ENCODE assay signal across 1 cellular context in the genomic region with DNA sequence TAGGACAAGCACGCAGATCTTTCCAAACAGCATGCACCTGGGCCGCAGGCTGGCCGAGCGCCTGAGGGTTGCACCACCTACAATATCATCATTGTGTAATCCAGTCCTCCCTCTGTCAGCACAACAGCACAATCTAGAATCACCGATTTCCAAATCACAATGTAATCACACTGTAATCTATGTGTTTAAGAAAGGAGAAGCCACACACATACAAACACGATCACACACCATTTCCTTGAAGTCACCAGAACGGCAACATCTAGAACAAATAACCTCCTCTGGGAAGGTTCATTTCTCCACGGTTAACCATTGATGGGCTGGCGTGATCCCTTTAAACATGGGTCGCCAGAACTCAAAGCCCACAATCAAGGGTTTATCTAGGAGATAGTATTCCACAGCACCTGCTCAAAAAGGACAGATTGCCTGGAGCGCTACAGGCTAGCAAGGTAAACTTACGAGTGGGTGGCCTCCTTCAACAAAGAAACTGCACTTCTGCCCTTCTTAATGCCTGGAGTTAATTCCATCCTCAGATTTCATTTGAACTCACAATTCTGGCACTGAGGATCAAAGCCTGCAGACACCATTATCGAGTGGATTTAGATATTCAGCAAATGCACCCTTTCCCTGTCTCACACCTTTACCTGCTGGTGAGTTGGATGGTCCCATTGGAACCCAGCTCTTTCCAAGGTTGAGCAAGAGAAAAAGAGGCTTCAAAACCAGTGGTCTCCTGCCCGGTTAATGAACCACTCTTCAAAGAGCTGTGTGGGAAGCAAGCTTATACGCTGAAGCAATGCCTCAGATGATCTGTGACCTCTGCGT.
TF ChIP-seq lines count a peak whose summit lies in the region.

No MANE protein-coding gene starts in this region.

TF ChIP-seq in HepG2, 621 proteins besides CTCF, POLR2A, EP300 and RAD21 (continued from another document and continues in another):
- TF ChIP-seq, protein P1, sequence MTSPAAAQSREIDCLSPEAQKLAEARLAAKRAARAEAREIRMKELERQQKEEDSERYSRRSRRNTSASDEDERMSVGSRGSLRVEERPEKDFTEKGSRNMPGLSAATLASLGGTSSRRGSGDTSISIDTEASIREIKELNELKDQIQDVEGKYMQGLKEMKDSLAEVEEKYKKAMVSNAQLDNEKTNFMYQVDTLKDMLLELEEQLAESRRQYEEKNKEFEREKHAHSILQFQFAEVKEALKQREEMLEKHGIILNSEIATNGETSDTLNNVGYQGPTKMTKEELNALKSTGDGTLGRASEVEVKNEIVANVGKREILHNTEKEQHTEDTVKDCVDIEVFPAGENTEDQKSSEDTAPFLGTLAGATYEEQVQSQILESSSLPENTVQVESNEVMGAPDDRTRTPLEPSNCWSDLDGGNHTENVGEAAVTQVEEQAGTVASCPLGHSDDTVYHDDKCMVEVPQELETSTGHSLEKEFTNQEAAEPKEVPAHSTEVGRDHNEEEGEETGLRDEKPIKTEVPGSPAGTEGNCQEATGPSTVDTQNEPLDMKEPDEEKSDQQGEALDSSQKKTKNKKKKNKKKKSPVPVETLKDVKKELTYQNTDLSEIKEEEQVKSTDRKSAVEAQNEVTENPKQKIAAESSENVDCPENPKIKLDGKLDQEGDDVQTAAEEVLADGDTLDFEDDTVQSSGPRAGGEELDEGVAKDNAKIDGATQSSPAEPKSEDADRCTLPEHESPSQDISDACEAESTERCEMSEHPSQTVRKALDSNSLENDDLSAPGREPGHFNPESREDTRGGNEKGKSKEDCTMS (CRISPR knock-in tag; conservative IDR thresholded peaks at IDR 0.05): no peak
- TF ChIP-seq, protein P2, sequence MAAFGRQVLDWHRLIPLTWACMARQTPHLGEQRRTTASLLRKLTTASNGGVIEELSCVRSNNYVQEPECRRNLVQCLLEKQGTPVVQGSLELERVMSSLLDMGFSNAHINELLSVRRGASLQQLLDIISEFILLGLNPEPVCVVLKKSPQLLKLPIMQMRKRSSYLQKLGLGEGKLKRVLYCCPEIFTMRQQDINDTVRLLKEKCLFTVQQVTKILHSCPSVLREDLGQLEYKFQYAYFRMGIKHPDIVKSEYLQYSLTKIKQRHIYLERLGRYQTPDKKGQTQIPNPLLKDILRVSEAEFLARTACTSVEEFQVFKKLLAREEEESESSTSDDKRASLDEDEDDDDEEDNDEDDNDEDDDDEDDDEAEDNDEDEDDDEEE (CRISPR knock-in tag; IDR thresholded peaks at IDR 0.05): no peak; the same call in 1 of the 2 replicates
- TF ChIP-seq, protein P3, sequence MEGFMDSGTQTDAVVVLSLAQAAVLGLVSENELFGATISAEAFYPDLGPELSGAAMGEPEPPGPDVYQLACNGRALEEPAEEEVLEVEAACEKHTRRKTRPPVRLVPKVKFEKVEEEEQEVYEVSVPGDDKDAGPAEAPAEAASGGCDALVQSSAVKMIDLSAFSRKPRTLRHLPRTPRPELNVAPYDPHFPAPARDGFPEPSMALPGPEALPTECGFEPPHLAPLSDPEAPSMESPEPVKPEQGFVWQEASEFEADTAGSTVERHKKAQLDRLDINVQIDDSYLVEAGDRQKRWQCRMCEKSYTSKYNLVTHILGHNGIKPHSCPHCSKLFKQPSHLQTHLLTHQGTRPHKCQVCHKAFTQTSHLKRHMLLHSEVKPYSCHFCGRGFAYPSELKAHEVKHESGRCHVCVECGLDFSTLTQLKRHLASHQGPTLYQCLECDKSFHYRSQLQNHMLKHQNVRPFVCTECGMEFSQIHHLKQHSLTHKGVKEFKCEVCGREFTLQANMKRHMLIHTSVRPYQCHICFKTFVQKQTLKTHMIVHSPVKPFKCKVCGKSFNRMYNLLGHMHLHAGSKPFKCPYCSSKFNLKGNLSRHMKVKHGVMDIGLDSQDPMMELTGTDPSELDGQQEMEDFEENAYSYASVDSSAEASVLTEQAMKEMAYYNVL (CRISPR knock-in tag; IDR thresholded peaks at IDR 0.05; ENCODE audit: borderline replicate concordance): peak; percentile 92
- TF ChIP-seq SIN3B (IDR thresholded peaks at IDR 0.05; ENCODE audit: low read length): no peak
- peak; percentile 97 for TF ChIP-seq BCL6 (CRISPR knock-in tag; IDR thresholded peaks at IDR 0.05)
- 0 out of 2 replicates have a peak, but pooled peaks have one; percentile 68 for TF ChIP-seq EEA1 (CRISPR knock-in tag; IDR thresholded peaks at IDR 0.05; ENCODE audit: borderline replicate concordance)
- no peak for TF ChIP-seq FLYWCH1 (CRISPR knock-in tag; IDR thresholded peaks at IDR 0.05)
- TF ChIP-seq FOSL2 (CRISPR knock-in tag; IDR thresholded peaks at IDR 0.05): peak; percentile 86
- TF ChIP-seq SPEN (CRISPR knock-in tag; IDR thresholded peaks at IDR 0.05; ENCODE audit: low read depth): peak; percentile 81
- TF ChIP-seq, protein P4, sequence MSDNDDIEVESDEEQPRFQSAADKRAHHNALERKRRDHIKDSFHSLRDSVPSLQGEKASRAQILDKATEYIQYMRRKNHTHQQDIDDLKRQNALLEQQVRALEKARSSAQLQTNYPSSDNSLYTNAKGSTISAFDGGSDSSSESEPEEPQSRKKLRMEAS (IDR thresholded peaks at IDR 0.05): peak; percentile 93
- TF ChIP-seq, protein P5, sequence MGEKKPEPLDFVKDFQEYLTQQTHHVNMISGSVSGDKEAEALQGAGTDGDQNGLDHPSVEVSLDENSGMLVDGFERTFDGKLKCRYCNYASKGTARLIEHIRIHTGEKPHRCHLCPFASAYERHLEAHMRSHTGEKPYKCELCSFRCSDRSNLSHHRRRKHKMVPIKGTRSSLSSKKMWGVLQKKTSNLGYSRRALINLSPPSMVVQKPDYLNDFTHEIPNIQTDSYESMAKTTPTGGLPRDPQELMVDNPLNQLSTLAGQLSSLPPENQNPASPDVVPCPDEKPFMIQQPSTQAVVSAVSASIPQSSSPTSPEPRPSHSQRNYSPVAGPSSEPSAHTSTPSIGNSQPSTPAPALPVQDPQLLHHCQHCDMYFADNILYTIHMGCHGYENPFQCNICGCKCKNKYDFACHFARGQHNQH (CRISPR knock-in tag; IDR thresholded peaks at IDR 0.05): peak; percentile 94
- TF ChIP-seq, protein P6, sequence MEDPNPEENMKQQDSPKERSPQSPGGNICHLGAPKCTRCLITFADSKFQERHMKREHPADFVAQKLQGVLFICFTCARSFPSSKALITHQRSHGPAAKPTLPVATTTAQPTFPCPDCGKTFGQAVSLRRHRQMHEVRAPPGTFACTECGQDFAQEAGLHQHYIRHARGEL (CRISPR knock-in tag; IDR thresholded peaks at IDR 0.05): no peak
- 0 out of 2 replicates have a peak, but pooled peaks have one; percentile 47 for TF ChIP-seq SMAD1 (CRISPR knock-in tag; IDR thresholded peaks at IDR 0.05; ENCODE audit: borderline replicate concordance, low read depth)
- peak; percentile 21; the same call in 1 of the 2 replicates for TF ChIP-seq ZNF766 (CRISPR knock-in tag; IDR thresholded peaks at IDR 0.05; ENCODE audit: borderline replicate concordance)
- TF ChIP-seq FIP1L1 (IDR thresholded peaks at IDR 0.05; ENCODE audit: borderline replicate concordance, insufficient read depth, low read depth, low read length): no peak
- no peak for TF ChIP-seq ZNF691 (CRISPR knock-in tag; IDR thresholded peaks at IDR 0.05; ENCODE audit: borderline replicate concordance, low read depth)
- TF ChIP-seq PCBP1 (IDR thresholded peaks at IDR 0.05; ENCODE audit: borderline replicate concordance, low read depth, low read length): no peak
- TF ChIP-seq, protein P7, sequence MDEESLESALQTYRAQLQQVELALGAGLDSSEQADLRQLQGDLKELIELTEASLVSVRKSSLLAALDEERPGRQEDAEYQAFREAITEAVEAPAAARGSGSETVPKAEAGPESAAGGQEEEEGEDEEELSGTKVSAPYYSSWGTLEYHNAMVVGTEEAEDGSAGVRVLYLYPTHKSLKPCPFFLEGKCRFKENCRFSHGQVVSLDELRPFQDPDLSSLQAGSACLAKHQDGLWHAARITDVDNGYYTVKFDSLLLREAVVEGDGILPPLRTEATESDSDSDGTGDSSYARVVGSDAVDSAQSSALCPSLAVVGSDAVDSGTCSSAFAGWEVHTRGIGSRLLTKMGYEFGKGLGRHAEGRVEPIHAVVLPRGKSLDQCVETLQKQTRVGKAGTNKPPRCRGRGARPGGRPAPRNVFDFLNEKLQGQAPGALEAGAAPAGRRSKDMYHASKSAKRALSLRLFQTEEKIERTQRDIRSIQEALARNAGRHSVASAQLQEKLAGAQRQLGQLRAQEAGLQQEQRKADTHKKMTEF (CRISPR knock-in tag; IDR thresholded peaks at IDR 0.05): peak; percentile 77
- TF ChIP-seq ARHGAP35 (CRISPR knock-in tag; IDR thresholded peaks at IDR 0.05; ENCODE audit: borderline replicate concordance): peak; percentile 29; the same call in 1 of the 2 replicates
- no peak for TF ChIP-seq ZNF367 (CRISPR knock-in tag; IDR thresholded peaks at IDR 0.05; ENCODE audit: borderline replicate concordance)
- peak; percentile 88 for TF ChIP-seq MYPOP (CRISPR knock-in tag; IDR thresholded peaks at IDR 0.05)
- peak; percentile 85; the same call in 1 of the 2 replicates for TF ChIP-seq ZNF570 (CRISPR knock-in tag; IDR thresholded peaks at IDR 0.05; ENCODE audit: borderline replicate concordance)
- 0 out of 2 replicates have a peak, but pooled peaks have one; percentile 68 for TF ChIP-seq GTF3A (CRISPR knock-in tag; conservative IDR thresholded peaks at IDR 0.05)
- no peak for TF ChIP-seq ZMAT5 (CRISPR knock-in tag; IDR thresholded peaks at IDR 0.05; ENCODE audit: borderline replicate concordance, low read depth)
- peak; percentile 95 for TF ChIP-seq FOXP4 (CRISPR knock-in tag; IDR thresholded peaks at IDR 0.05)
- TF ChIP-seq SETDB1 (CRISPR knock-in tag; IDR thresholded peaks at IDR 0.05; ENCODE audit: borderline replicate concordance): no peak
- no peak for TF ChIP-seq ZNF30 (CRISPR knock-in tag; IDR thresholded peaks at IDR 0.05)
- no peak for TF ChIP-seq ZUFSP (CRISPR knock-in tag; IDR thresholded peaks at IDR 0.05; ENCODE audit: borderline replicate concordance)
- TF ChIP-seq ZNF770 (CRISPR knock-in tag; IDR thresholded peaks at IDR 0.05): no peak; the same call in none of the 2 replicates
- no peak for TF ChIP-seq ZNF563 (CRISPR knock-in tag; IDR thresholded peaks at IDR 0.05)
- TF ChIP-seq ZNF660 (CRISPR knock-in tag; IDR thresholded peaks at IDR 0.05; ENCODE audit: borderline replicate concordance, low read depth): no peak
- peak; percentile 75 for TF ChIP-seq ZNF205 (CRISPR knock-in tag; IDR thresholded peaks at IDR 0.05)
- TF ChIP-seq FOXA3 (CRISPR knock-in tag; IDR thresholded peaks at IDR 0.05): peak; percentile 87
- no peak for TF ChIP-seq NCOA1 (CRISPR knock-in tag; IDR thresholded peaks at IDR 0.05)
